Comparison of ENCODE assay signal across 10 cellular contexts in the genomic region with DNA sequence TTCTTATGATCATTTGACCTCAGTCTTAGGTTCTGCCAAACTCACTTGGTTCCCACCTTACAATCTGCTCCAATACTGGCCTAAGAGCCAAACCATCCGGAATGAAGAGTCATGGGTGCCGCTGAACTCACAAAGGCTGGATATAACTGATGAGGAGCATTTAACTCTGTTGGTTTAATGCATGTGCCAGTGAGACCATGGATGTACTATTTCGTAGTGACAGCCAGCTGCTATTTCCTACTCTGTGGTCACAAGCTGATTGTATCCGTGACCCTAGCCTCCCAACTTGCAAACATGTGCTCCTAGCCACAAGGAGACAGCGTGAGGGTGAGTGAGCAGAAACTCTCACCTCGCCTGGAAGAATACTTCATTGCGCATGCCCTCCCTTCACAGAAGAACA.
A peak's percentile ranks its signal among the peaks of the same experiment; 100 is the strongest.
DNase-seq lines count a peak whose midpoint lies in the region; ATAC-seq, FAIRE-seq and TF ChIP-seq lines count a peak whose summit lies in the region.
"Had no signal": no experiment of that assay in that cellular context is flagged by ENCODE, and none has a peak within 500 bp of the region (broad histone marks: within the 10 kb centered on the region; RNA-seq: fewer than 3 reads in every experiment).

No MANE protein-coding gene starts in this region.

- no peak overlapping the region for H3K27ac ChIP-seq in CD4-positive, alpha-beta memory T cell (ENCODE audit: low read depth, low read length)
- H3K27ac ChIP-seq in K562 (ENCODE audit: extremely low read depth, low read depth, low read length) (no peak overlapping the region), hepatocyte (no peak overlapping the region)

- peak overlapping the region in 5 of 7 donors; percentile 33 to 73 (median 48) for H3K27ac Mint-ChIP-seq in CD4-positive, alpha-beta memory T cell
- H3K27ac Mint-ChIP-seq in nephron: peak overlapping the region; percentile 10 to 83 (median 58)

- H3K9me3 Mint-ChIP-seq in CD4-positive, alpha-beta memory T cell: peaks cover 0 to 2% (median 0%) of the 10 kb centered on the region in 8 donors
- H3K9me3 Mint-ChIP-seq in nephron: no peaks in the 10 kb centered on the region
- H3K9me3 Mint-ChIP-seq: activated T-cell treated with anti-CD3 and anti-CD28 coated beads, Interleukin-2, amount 50 U/mL, for 24 hours had no signal

- TF ChIP-seq CTCF in K562 (IDR thresholded peaks at IDR 0.05 in 2 of 3, conservative IDR thresholded peaks at IDR 0.05 in 1 of 3; ENCODE audit: insufficient read depth in 2 of 3, low read depth in 1 of 3, low read length in 3 of 3): no peak
- TF ChIP-seq CTCF in nephron (IDR thresholded peaks at IDR 0.05; ENCODE audit: unreplicated experiment in 3 of 3): no peak
- no peak for TF ChIP-seq CTCF in hepatocyte (IDR thresholded peaks at IDR 0.05; ENCODE audit: poor library complexity)

- CTCF ChIA-PET in CD4-positive, alpha-beta memory T cell (lab: Charles Lee; ENCODE audit: partially characterized antibody): interaction anchor here (1.7 to 23.6 kb wide), 3 partner anchors 9 to 256 kb away, joined by 3 to 443 read pairs (median 30); no protein-coding TSS in a partner anchor
- CTCF ChIA-PET in K562 (lab: Yijun Ruan, JAX; ENCODE audit: low intra/inter-chr PET ratio): no interaction called here

- H4K20me1 ChIP-seq in K562 (replicated peaks; ENCODE audit: control insufficient read depth, insufficient read depth, low read length) (no peaks in the 10 kb centered on the region), hepatocyte (ENCODE audit: insufficient read depth, poor library complexity, severe bottlenecking) (no peaks in the 10 kb centered on the region)

- H3K79me2 ChIP-seq in K562 (ENCODE audit: control insufficient read depth, insufficient read depth, low read length) (no peaks in the 10 kb centered on the region), hepatocyte (no peaks in the 10 kb centered on the region)

- no peaks in the 10 kb centered on the region for H3K27me3 Mint-ChIP-seq in CD4-positive, alpha-beta memory T cell
- no peaks in the 10 kb centered on the region for H3K27me3 Mint-ChIP-seq in nephron (ENCODE audit: low read depth)
- H3K27me3 Mint-ChIP-seq: activated T-cell treated with anti-CD3 and anti-CD28 coated beads, Interleukin-2, amount 50 U/mL, for 24 hours had no signal

- DNase-seq in CD4-positive, alpha-beta memory T cell: no peak
- no peak for DNase-seq in K562 (ENCODE audit: extremely low read depth in 1 of 4, low spot score in 3 of 4)
- DNase-seq in NCI-H748 (lab: John Stamatoyannopoulos, UW; ENCODE audit: unreplicated experiment): no peak
- DNase-seq in NCI-H510A treated with DMSO at 0.1 percent for 48 hours (lab: John Stamatoyannopoulos, UW): no peak
- no peak for DNase-seq in hepatocyte (ENCODE audit: low spot score)
- DNase-seq: activated T-cell treated with anti-CD3 and anti-CD28 coated beads, Interleukin-2, amount 50 U/mL, for 24 hours had no signal

- H3K4me3 ChIP-seq in CD4-positive, alpha-beta memory T cell (ENCODE audit: low read length in 2 of 2): no peak overlapping the region
- no peak overlapping the region for H3K4me3 ChIP-seq in K562
- no peak overlapping the region for H3K4me3 ChIP-seq in hepatocyte

- TF ChIP-seq POLR2A in K562 (conservative IDR thresholded peaks at IDR 0.05): no peak

- H3K9me1 ChIP-seq in K562 (ENCODE audit: control insufficient read depth, insufficient read depth, low read length): no peaks in the 10 kb centered on the region

- H3K9me2 ChIP-seq in hepatocyte (replicated peaks; ENCODE audit: insufficient read depth): no peaks in the 10 kb centered on the region

- TF ChIP-seq RAD21 in K562 (CRISPR knock-in tag; conservative IDR thresholded peaks at IDR 0.05 in 1 of 2, IDR thresholded peaks at IDR 0.05 in 1 of 2): no peak

- no peak overlapping the region for H3K9ac ChIP-seq in K562 (ENCODE audit: insufficient read depth in 1 of 2, low read depth in 2 of 2, low read length in 2 of 2)

- no peaks in the 10 kb centered on the region for H3K9me3 ChIP-seq in CD4-positive, alpha-beta memory T cell (ENCODE audit: control insufficient read depth in 1 of 2, low read length in 2 of 2)
- H3K9me3 ChIP-seq in K562 (replicated peaks; ENCODE audit: control insufficient read depth, insufficient read depth, low read depth, low read length) (no peaks in the 10 kb centered on the region), hepatocyte (ENCODE audit: low read depth) (no peaks in the 10 kb centered on the region)

- H3K27me3 ChIP-seq in CD4-positive, alpha-beta memory T cell (ENCODE audit: insufficient read depth, low read length): no peaks in the 10 kb centered on the region
- H3K27me3 ChIP-seq in K562 (ENCODE audit: control insufficient read depth in 2 of 2, insufficient read depth in 2 of 2, low read length in 2 of 2) (no peaks in the 10 kb centered on the region), hepatocyte (no peaks in the 10 kb centered on the region)

- ATAC-seq in HG03039 (IDR thresholded peaks at IDR 0.05; ENCODE audit: unreplicated experiment) (peak; percentile 44), K562 (no peak), GM21737 (IDR thresholded peaks at IDR 0.05; ENCODE audit: unreplicated experiment) (no peak)

- H3K4me2 ChIP-seq in K562 (ENCODE audit: insufficient read depth, low read length) (no peak overlapping the region), hepatocyte (no peak overlapping the region)

- POLR2A ChIA-PET in CD4-positive, alpha-beta memory T cell (lab: Charles Lee; ENCODE audit: partially characterized antibody): interaction anchor here (3.3 kb wide), 1 partner anchor 66 kb away, joined by 18 read pairs; a partner anchor contains a TSS
- POLR2A ChIA-PET in K562 (lab: Yijun Ruan, JAX): interaction anchor here (1.1 kb wide), 1 partner anchor 13 kb away, joined by 3 read pairs; no protein-coding TSS in a partner anchor

- intact Hi-C loops in CD4-positive, alpha-beta memory T cell (cut with micrococcal nuclease): no loop called here
- intact Hi-C loops in K562 (cut with micrococcal nuclease): loop anchor here (10.0 kb wide), 1 partner anchor 198 kb away; no protein-coding TSS in a partner anchor

- peaks cover 29 to 52% of the 10 kb centered on the region in 2 donors for H3K36me3 Mint-ChIP-seq in CD4-positive, alpha-beta memory T cell
- H3K36me3 Mint-ChIP-seq in nephron (ENCODE audit: low read depth): peaks cover 48% of the 10 kb centered on the region

- peaks cover 5% of the 10 kb centered on the region for H3K36me3 ChIP-seq in CD4-positive, alpha-beta memory T cell (ENCODE audit: insufficient read depth, low read length)
- peaks cover 18% of the 10 kb centered on the region; the same call in 1 of the 3 replicates for H3K36me3 ChIP-seq in K562 (ENCODE audit: control insufficient read depth, insufficient read depth, low read length)
- H3K36me3 ChIP-seq in hepatocyte (replicated peaks; ENCODE audit: insufficient read depth, low read depth): no peaks in the 10 kb centered on the region

- no TSS peak for BruUV-seq in K562 (replicated peaks; lab: Mats Ljungman, UMichigan)

- H2AFZ ChIP-seq in K562 (ENCODE audit: low read depth, low read length) (no peak overlapping the region), hepatocyte (no peak overlapping the region)

- H3K4me1 Mint-ChIP-seq in CD4-positive, alpha-beta memory T cell: peaks cover 12 to 26% (median 22%) of the 10 kb centered on the region in 4 donors
- peaks cover 29% of the 10 kb centered on the region for H3K4me1 Mint-ChIP-seq in nephron

- 89% methylated on average over 7 of the region's 7 CpGs for WGBS in K562 (ENCODE audit: insufficient coverage, low coverage, missing lambda C conversion rate)
- WGBS in hepatocyte (ENCODE audit: low lambda C conversion rate, missing lambda C conversion rate): 93% methylated on average over 7 of the region's 7 CpGs

- FAIRE-seq in K562 (lab: Jason Lieb, UNC): no peak
- FAIRE-seq: islet of Langerhans had no signal

- peaks cover 9% of the 10 kb centered on the region for H3K4me1 ChIP-seq in CD4-positive, alpha-beta memory T cell (ENCODE audit: insufficient read depth, low read length)
- H3K4me1 ChIP-seq in K562 (replicated peaks in 1 of 2; ENCODE audit: control insufficient read depth in 2 of 2, insufficient read depth in 2 of 2, low read length in 2 of 2): no peaks in the 10 kb centered on the region
- H3K4me1 ChIP-seq in hepatocyte (ENCODE audit: insufficient read depth): no peaks in the 10 kb centered on the region

- peak overlapping the region in 2 of 8 donors; percentile 5 to 65 for H3K4me3 Mint-ChIP-seq in CD4-positive, alpha-beta memory T cell
- peak overlapping the region in 1 of 3 experiments; percentile 20 for H3K4me3 Mint-ChIP-seq in nephron
- H3K4me3 Mint-ChIP-seq: activated T-cell treated with anti-CD3 and anti-CD28 coated beads, Interleukin-2, amount 50 U/mL, for 24 hours had no signal

- in situ Hi-C loops in K562 (cut with MboI): no loop called here

- TF ChIP-seq EP300 in K562 (IDR thresholded peaks at IDR 0.05; ENCODE audit: low read length): no peak

TF ChIP-seq in K562, 482 proteins besides CTCF, POLR2A, EP300 and RAD21:
- TF ChIP-seq, protein P1, sequence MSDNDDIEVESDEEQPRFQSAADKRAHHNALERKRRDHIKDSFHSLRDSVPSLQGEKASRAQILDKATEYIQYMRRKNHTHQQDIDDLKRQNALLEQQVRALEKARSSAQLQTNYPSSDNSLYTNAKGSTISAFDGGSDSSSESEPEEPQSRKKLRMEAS (CRISPR knock-in tag; IDR thresholded peaks at IDR 0.05): peak; percentile 34; the same call in 1 of the 2 replicates
- no peak for TF ChIP-seq DDX20 (tag; IDR thresholded peaks at IDR 0.05; ENCODE audit: low read depth)
TF ChIP-seq in K562: peak in this region for 1.
